14 cellular contexts compared by ENCODE assay signal in the genomic region with DNA sequence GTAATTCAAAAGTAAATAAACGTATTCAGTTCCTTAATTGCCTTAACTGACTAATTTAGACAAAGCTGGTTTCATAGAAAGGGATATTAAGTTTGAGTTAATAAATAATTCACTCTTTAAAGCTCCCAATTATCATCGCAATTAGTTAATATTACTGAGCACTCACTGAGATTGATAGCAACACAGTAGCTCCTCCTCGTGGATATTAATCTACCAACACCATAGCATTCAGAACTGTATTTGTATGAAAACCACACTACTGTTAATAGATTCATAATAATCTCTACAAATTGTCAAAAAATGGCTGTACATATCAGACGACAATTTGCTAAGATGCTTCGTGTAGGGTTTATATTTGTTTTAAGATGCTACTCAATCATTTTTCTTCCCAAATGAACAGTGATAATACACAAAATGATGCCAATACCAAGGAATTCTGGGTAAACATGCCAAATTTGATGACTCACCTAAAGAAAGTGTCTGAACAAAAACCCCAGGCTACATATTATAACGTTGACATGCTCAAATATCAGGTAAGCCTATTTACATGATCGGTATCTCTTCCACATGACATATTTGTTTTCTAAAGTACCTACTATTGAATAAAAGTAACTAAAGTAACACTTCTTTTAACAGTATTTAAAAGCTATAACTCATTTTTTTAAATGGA. TPM values are rescaled to one million over a fixed set of nuclear protein-coding genes. Genes with fewer than 3 reads are reported as not detected.
DNase-seq lines count a peak whose midpoint lies in the region; ATAC-seq and TF ChIP-seq lines count a peak whose summit lies in the region.
"Had no signal": no experiment of that assay in that cellular context is flagged by ENCODE, and none has a peak within 500 bp of the region (broad histone marks: within the 10 kb centered on the region; RNA-seq: fewer than 3 reads in every experiment).

No MANE protein-coding gene starts in this region.

- no peaks in the 10 kb centered on the region for H3K79me2 ChIP-seq in DOHH2 (ENCODE audit: control insufficient read depth, low read length)

- no peak overlapping the region for H3K4me2 ChIP-seq in DOHH2 (ENCODE audit: low read length)

- H3K36me3 ChIP-seq in DOHH2 (ENCODE audit: control insufficient read depth, low read length) = no peaks in the 10 kb centered on the region
- H3K36me3 ChIP-seq in SK-N-MC (ENCODE audit: insufficient read depth, low read length) = no peaks in the 10 kb centered on the region
- H3K36me3 ChIP-seq: prostate gland, suprapubic skin had no signal

- H3K27me3 Mint-ChIP-seq in WTC11 (ENCODE audit: low read depth) = no peaks in the 10 kb centered on the region

- no peak overlapping the region for H3K4me3 ChIP-seq in DOHH2 (ENCODE audit: low read length)
- H3K4me3 ChIP-seq in SK-N-MC = no peak overlapping the region; the same call in 1 of the 2 replicates
- H3K4me3 ChIP-seq in fibroblast of pulmonary artery (replicated peaks; ENCODE audit: low read depth, low read length) = no peak overlapping the region
- H3K4me3 ChIP-seq: prostate gland, suprapubic skin had no signal

- H3K9me2 ChIP-seq in DOHH2 (replicated peaks; ENCODE audit: control insufficient read depth, low read length) = no peaks in the 10 kb centered on the region

- peaks cover 9% of the 10 kb centered on the region for H3K27me3 ChIP-seq in DOHH2 (ENCODE audit: control insufficient read depth, low read length)
- H3K27me3 ChIP-seq: suprapubic skin had no signal

- H3K9ac ChIP-seq in SK-N-MC (ENCODE audit: insufficient read length) = peak overlapping the region; percentile 40

- peaks cover 15% of the 10 kb centered on the region for H3K4me1 Mint-ChIP-seq in WTC11

- DNase-seq in SK-N-MC (ENCODE audit: low read depth, low spot score) (no peak), fibroblast of pulmonary artery (ENCODE audit: low read depth) (no peak), WTC11 (ENCODE audit: low spot score) (no peak)
- DNase-seq: activated CD4-positive, CD25-positive, alpha-beta regulatory T cell; GOT3 had no signal

- peaks cover 5% of the 10 kb centered on the region for H3K4me1 ChIP-seq in DOHH2 (ENCODE audit: control insufficient read depth, low read length)
- H3K4me1 ChIP-seq: prostate gland, suprapubic skin had no signal

- H3K4me3 Mint-ChIP-seq in WTC11 = no peak overlapping the region

- H3K27ac ChIP-seq in DOHH2 (ENCODE audit: low read depth, low read length) (no peak overlapping the region), SK-N-MC (peak overlapping the region; percentile 71; the same call in 1 of the 2 replicates)
- H3K27ac ChIP-seq: prostate gland, suprapubic skin had no signal

- H3K9me3 Mint-ChIP-seq in WTC11 = peaks cover 3% of the 10 kb centered on the region

- H4K20me1 ChIP-seq in DOHH2 (ENCODE audit: control insufficient read depth, insufficient read depth, low read depth, low read length) = no peaks in the 10 kb centered on the region

- no peaks in the 10 kb centered on the region for H3K36me3 Mint-ChIP-seq in WTC11

- CTCF ChIA-PET in WTC11 (lab: Charles Lee) = interaction anchor here (1.6 kb wide), 1 partner anchor 229 kb away, joined by 4 read pairs; no protein-coding TSS in a partner anchor

- POLR2A ChIA-PET in WTC11 (lab: Charles Lee) = no interaction called here

- TF ChIP-seq CTCF in DOHH2 (IDR thresholded peaks at IDR 0.05; ENCODE audit: low read depth, low read length, poor library complexity, severe bottlenecking) (peak; percentile 37), fibroblast of pulmonary artery (IDR thresholded peaks at IDR 0.05; ENCODE audit: low read length, missing control alignments) (peak; percentile 12), WTC11 (IDR thresholded peaks at IDR 0.05) (no peak)

- peak; percentile 31 for ATAC-seq in HG02798 (IDR thresholded peaks at IDR 0.05; ENCODE audit: poor library complexity, unreplicated experiment)
- no peak for ATAC-seq in HG03135 (IDR thresholded peaks at IDR 0.05; ENCODE audit: unreplicated experiment)
- ATAC-seq in WTC11 = no peak
- ATAC-seq in HG02884 (IDR thresholded peaks at IDR 0.05; ENCODE audit: unreplicated experiment) = no peak
- no peak for ATAC-seq in HG03520 (IDR thresholded peaks at IDR 0.05; ENCODE audit: unreplicated experiment)

- no peak overlapping the region for H3K27ac Mint-ChIP-seq in WTC11

- no peaks in the 10 kb centered on the region for H3K9me3 ChIP-seq in DOHH2 (ENCODE audit: control insufficient read depth, insufficient read depth, low read length)
- no peaks in the 10 kb centered on the region for H3K9me3 ChIP-seq in SK-N-MC (ENCODE audit: low read depth, low read length)
- H3K9me3 ChIP-seq: prostate gland, suprapubic skin had no signal

- no peaks in the 10 kb centered on the region for H3F3A ChIP-seq in DOHH2 (ENCODE audit: control insufficient read depth, insufficient read depth)

TF ChIP-seq in WTC11, 78 proteins besides CTCF, POLR2A, EP300 and RAD21 (continues in another document):
- TF ChIP-seq NR2C2 (CRISPR knock-in tag; IDR thresholded peaks at IDR 0.05) = no peak
- no peak for TF ChIP-seq ZNF232 (CRISPR knock-in tag; IDR thresholded peaks at IDR 0.05)
- TF ChIP-seq SP1 (CRISPR knock-in tag; conservative IDR thresholded peaks at IDR 0.05) = no peak
- TF ChIP-seq RELA (CRISPR knock-in tag; IDR thresholded peaks at IDR 0.05; ENCODE audit: borderline replicate concordance) = no peak
- no peak for TF ChIP-seq GRHL2 (CRISPR knock-in tag; IDR thresholded peaks at IDR 0.05; ENCODE audit: insufficient replicate concordance, severe bottlenecking)
- TF ChIP-seq, protein P1, sequence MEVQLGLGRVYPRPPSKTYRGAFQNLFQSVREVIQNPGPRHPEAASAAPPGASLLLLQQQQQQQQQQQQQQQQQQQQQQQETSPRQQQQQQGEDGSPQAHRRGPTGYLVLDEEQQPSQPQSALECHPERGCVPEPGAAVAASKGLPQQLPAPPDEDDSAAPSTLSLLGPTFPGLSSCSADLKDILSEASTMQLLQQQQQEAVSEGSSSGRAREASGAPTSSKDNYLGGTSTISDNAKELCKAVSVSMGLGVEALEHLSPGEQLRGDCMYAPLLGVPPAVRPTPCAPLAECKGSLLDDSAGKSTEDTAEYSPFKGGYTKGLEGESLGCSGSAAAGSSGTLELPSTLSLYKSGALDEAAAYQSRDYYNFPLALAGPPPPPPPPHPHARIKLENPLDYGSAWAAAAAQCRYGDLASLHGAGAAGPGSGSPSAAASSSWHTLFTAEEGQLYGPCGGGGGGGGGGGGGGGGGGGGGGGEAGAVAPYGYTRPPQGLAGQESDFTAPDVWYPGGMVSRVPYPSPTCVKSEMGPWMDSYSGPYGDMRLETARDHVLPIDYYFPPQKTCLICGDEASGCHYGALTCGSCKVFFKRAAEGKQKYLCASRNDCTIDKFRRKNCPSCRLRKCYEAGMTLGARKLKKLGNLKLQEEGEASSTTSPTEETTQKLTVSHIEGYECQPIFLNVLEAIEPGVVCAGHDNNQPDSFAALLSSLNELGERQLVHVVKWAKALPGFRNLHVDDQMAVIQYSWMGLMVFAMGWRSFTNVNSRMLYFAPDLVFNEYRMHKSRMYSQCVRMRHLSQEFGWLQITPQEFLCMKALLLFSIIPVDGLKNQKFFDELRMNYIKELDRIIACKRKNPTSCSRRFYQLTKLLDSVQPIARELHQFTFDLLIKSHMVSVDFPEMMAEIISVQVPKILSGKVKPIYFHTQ (CRISPR knock-in tag; IDR thresholded peaks at IDR 0.05) = no peak
- TF ChIP-seq MXD4 (CRISPR knock-in tag; IDR thresholded peaks at IDR 0.05; ENCODE audit: borderline replicate concordance) = no peak
- TF ChIP-seq ZBTB21 (CRISPR knock-in tag; IDR thresholded peaks at IDR 0.05; ENCODE audit: borderline replicate concordance) = no peak
- TF ChIP-seq NR1H2 (CRISPR knock-in tag; IDR thresholded peaks at IDR 0.05) = no peak
- TF ChIP-seq, protein P2, sequence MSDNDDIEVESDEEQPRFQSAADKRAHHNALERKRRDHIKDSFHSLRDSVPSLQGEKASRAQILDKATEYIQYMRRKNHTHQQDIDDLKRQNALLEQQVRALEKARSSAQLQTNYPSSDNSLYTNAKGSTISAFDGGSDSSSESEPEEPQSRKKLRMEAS (CRISPR knock-in tag; IDR thresholded peaks at IDR 0.05) = no peak
- TF ChIP-seq, protein P3, sequence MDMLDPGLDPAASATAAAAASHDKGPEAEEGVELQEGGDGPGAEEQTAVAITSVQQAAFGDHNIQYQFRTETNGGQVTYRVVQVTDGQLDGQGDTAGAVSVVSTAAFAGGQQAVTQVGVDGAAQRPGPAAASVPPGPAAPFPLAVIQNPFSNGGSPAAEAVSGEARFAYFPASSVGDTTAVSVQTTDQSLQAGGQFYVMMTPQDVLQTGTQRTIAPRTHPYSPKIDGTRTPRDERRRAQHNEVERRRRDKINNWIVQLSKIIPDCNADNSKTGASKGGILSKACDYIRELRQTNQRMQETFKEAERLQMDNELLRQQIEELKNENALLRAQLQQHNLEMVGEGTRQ (CRISPR knock-in tag; IDR thresholded peaks at IDR 0.05) = no peak
- TF ChIP-seq NR3C1 (CRISPR knock-in tag; conservative IDR thresholded peaks at IDR 0.05; ENCODE audit: low read depth) = no peak
- no peak for TF ChIP-seq ESRRA (CRISPR knock-in tag; IDR thresholded peaks at IDR 0.05; ENCODE audit: borderline replicate concordance)
- TF ChIP-seq, protein P4, sequence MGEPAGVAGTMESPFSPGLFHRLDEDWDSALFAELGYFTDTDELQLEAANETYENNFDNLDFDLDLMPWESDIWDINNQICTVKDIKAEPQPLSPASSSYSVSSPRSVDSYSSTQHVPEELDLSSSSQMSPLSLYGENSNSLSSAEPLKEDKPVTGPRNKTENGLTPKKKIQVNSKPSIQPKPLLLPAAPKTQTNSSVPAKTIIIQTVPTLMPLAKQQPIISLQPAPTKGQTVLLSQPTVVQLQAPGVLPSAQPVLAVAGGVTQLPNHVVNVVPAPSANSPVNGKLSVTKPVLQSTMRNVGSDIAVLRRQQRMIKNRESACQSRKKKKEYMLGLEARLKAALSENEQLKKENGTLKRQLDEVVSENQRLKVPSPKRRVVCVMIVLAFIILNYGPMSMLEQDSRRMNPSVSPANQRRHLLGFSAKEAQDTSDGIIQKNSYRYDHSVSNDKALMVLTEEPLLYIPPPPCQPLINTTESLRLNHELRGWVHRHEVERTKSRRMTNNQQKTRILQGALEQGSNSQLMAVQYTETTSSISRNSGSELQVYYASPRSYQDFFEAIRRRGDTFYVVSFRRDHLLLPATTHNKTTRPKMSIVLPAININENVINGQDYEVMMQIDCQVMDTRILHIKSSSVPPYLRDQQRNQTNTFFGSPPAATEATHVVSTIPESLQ (CRISPR knock-in tag; IDR thresholded peaks at IDR 0.05) = no peak
- TF ChIP-seq PREB (CRISPR knock-in tag; IDR thresholded peaks at IDR 0.05; ENCODE audit: borderline replicate concordance) = no peak

RNA-seq across cellular contexts. Expression of gene DYNLT5, which starts 18.8 kb away (rescaled TPM):
- 1.3 to 1.8 TPM (median 1.6 TPM) in 3 replicates for total RNA-seq in WTC11 (2021)
- total RNA-seq: activated T-helper 2 cell treated with anti-CD3 and anti-CD28 coated beads, Interferon-gamma antibody, Interleukin-2, Interleukin-4, amounts not matched to agents 10 μg/mL and 5 μg/mL and 100 μg/mL, durations not matched to agents 14 hours and 24 hours and 36 hours; chondrocyte had no signal
